In genomic region chr6:45661667-45662066, GRCh38 we compare ENCODE assay signal across 16 cellular contexts.
DNase-seq lines count a peak whose midpoint lies in the region; ATAC-seq, FAIRE-seq and TF ChIP-seq lines count a peak whose summit lies in the region.
"Had no signal": no experiment of that assay in that cellular context is flagged by ENCODE, and none has a peak within 500 bp of the region (broad histone marks: within the 10 kb centered on the region; RNA-seq: fewer than 3 reads in every experiment).

No MANE protein-coding gene starts in this region.

- peaks cover 62% of the 10 kb centered on the region for H3K4me1 Mint-ChIP-seq in HFFc6 (ENCODE audit: low read depth)
- H3K4me1 Mint-ChIP-seq in activated B cell treated with CpG ODN at 0.5 μM for 24 hours, result peaks cover 38% of the 10 kb centered on the region

- no peak for TF ChIP-seq CTCF in AG09319 (IDR thresholded peaks at IDR 0.05; ENCODE audit: low read depth, low read length)
- TF ChIP-seq CTCF in HFFc6 (IDR thresholded peaks at IDR 0.05), result no peak
- TF ChIP-seq CTCF in activated B cell treated with CpG ODN at 0.5 μM for 24 hours (IDR thresholded peaks at IDR 0.05), result no peak
- TF ChIP-seq CTCF in fibroblast of villous mesenchyme (IDR thresholded peaks at IDR 0.05; ENCODE audit: insufficient read depth, low read depth, low read length), result no peak

- H3K27ac ChIP-seq in small intestine (ENCODE audit: low read depth in 1 of 2, low read length in 1 of 2), result no peak overlapping the region
- H3K27ac ChIP-seq: vagina had no signal

- no peaks in the 10 kb centered on the region for H3K9me3 ChIP-seq in small intestine (ENCODE audit: control insufficient read depth, low read depth)
- H3K9me3 ChIP-seq: vagina had no signal

- H3K4me3 ChIP-seq in fibroblast of villous mesenchyme (ENCODE audit: low read depth, low read length), result no peak overlapping the region
- no peak overlapping the region for H3K4me3 ChIP-seq in small intestine (ENCODE audit: low read depth in 1 of 2, low read length in 2 of 2)
- H3K4me3 ChIP-seq: skin epidermis, vagina had no signal

- FAIRE-seq in small intestine (lab: Jason Lieb, UNC), result no peak
- FAIRE-seq: islet of Langerhans had no signal

- DNase-seq in AG09319 (ENCODE audit: extremely low read depth, low read depth), result peak; percentile 83
- DNase-seq in HFFc6, result peak; percentile 66
- DNase-seq in activated B cell treated with CpG ODN at 0.5 μM for 24 hours, result no peak
- peak; percentile 52 for DNase-seq in fibroblast of villous mesenchyme (ENCODE audit: low read depth)
- DNase-seq in small intestine, result no peak
- DNase-seq in left colon, result no peak
- DNase-seq in activated CD4-positive, alpha-beta T cell treated with anti-CD3 and anti-CD28 coated beads, Interleukin-2, amount 50 U/mL, for 48 hours, result no peak
- DNase-seq: NCI-H524 treated with DMSO at 0.1 percent for 48 hours, nucleus accumbens, T1000 had no signal

- 0 out of 2 replicates have a peak overlapping the region, but pooled peaks have one; percentile 26 for H3K4me3 Mint-ChIP-seq in HFFc6
- H3K4me3 Mint-ChIP-seq in activated B cell treated with CpG ODN at 0.5 μM for 24 hours, result no peak overlapping the region
- H3K4me3 Mint-ChIP-seq: brain had no signal

- ATAC-seq in activated B cell treated with CpG ODN at 0.5 μM for 24 hours (ENCODE audit: low read depth) (no peak), left colon (no peak), GM21367 (IDR thresholded peaks at IDR 0.05; ENCODE audit: unreplicated experiment) (no peak)

- H3K36me3 Mint-ChIP-seq in HFFc6 (ENCODE audit: low read depth), result peaks cover 24% of the 10 kb centered on the region
- no peaks in the 10 kb centered on the region for H3K36me3 Mint-ChIP-seq in activated B cell treated with CpG ODN at 0.5 μM for 24 hours (ENCODE audit: low read depth)
- H3K36me3 Mint-ChIP-seq: brain had no signal

- POLR2A ChIA-PET in activated B cell treated with CpG ODN at 0.5 μM for 24 hours (lab: Charles Lee), result interaction anchor here (0.6 to 1.2 kb wide), 2 partner anchors 238 to 508 kb away, joined by 3 read pairs; no protein-coding TSS in a partner anchor

- H3K9me3 Mint-ChIP-seq in HFFc6 (peaks cover 4% of the 10 kb centered on the region), activated B cell treated with CpG ODN at 0.5 μM for 24 hours (peaks cover 2% of the 10 kb centered on the region)

- CTCF ChIA-PET in activated B cell treated with CpG ODN at 0.5 μM for 24 hours (lab: Charles Lee), result interaction anchor here (1.0 kb wide), 1 partner anchor 53 kb away, joined by 3 read pairs; no protein-coding TSS in a partner anchor

- H3K4me1 ChIP-seq in small intestine (ENCODE audit: control insufficient read depth in 2 of 2, insufficient read depth in 1 of 2, low read depth in 1 of 2, low read length in 1 of 2), result no peaks in the 10 kb centered on the region

- H3K36me3 ChIP-seq in small intestine (ENCODE audit: control insufficient read depth in 2 of 2, insufficient read depth in 2 of 2, low read length in 2 of 2), result no peaks in the 10 kb centered on the region
- H3K36me3 ChIP-seq: vagina had no signal

- H3K27me3 ChIP-seq in small intestine (ENCODE audit: control insufficient read depth in 2 of 2, insufficient read depth in 2 of 2, low read length in 2 of 2), result peaks cover 3 to 11% of the 10 kb centered on the region in 2 donors
- H3K27me3 ChIP-seq: vagina had no signal

- H3K27ac Mint-ChIP-seq in HFFc6, result peak overlapping the region; percentile 76
- peak overlapping the region; percentile 60 for H3K27ac Mint-ChIP-seq in activated B cell treated with CpG ODN at 0.5 μM for 24 hours
- H3K27ac Mint-ChIP-seq: activated T-helper 2 cell treated with anti-CD3 and anti-CD28 coated beads, Interferon-gamma antibody, Interleukin-2, Interleukin-4, amounts not matched to agents 10 μg/mL and 5 μg/mL and 100 μg/mL, durations not matched to agents 14 hours and 24 hours and 36 hours; brain had no signal

- intact Hi-C loops in activated B cell treated with CpG ODN at 0.5 μM for 24 hours (cut with micrococcal nuclease), result loop anchor here (2.0 kb wide), 1 partner anchor 15 kb away; no protein-coding TSS in a partner anchor
- intact Hi-C loops in left colon (cut with DNase I, micrococcal nuclease), result no loop called here

- H3K27me3 Mint-ChIP-seq in HFFc6 (ENCODE audit: insufficient read depth) (peaks cover 5% of the 10 kb centered on the region; the same call in 1 of the 2 replicates), activated B cell treated with CpG ODN at 0.5 μM for 24 hours (peaks cover 20% of the 10 kb centered on the region)

- WGBS in small intestine, 3 donors, result 72 to 77% (median 73%) methylated on average over 6 of the region's 6 CpGs

Comparison
In these comparisons a context has a peak if more than half of its experiments do, and no peak if none do; other contexts are left out.
1. DNase-seq: peak in AG09319 (single experiment), HFFc6 (single experiment) and fibroblast of villous mesenchyme (single experiment); none in activated B cell treated with CpG ODN at 0.5 μM for 24 hours (single experiment), small intestine (single experiment), left colon (0 of 2) and activated CD4-positive, alpha-beta T cell treated with anti-CD3 and anti-CD28 coated beads, Interleukin-2, amount 50 U/mL, for 48 hours (0 of 2).